Comparison of ENCODE assay signal across 10 cellular contexts in the genomic region with DNA sequence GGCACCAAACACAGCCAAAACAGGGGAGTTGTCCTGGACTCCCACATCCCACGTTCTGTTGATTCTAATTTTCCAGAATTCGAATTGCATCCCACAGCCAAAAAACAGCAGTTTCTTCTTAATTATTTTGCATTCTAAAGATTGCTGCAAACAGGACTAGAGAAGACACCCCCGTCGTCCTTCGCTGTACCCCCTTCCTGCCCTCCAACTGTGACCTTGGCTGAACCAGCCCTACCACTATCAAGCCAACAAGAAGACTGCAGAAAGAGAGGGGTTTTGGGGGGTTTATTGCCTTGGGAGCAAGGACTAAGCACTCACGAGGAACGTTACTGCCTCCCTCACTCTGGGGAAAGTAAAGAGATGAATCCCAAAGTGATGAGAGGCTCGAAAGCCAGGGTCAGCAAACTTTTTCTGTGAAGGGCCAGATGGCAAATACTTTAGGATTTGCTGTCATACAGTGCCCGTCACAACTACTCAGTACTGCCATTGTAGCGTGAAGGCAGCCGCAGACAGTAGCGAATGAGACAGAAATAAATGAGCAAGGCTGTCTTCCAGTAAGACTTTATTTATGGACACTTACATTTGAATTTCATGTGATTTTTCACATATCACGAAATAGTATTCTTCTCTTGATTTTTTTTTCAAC. TPM values are rescaled to one million over a fixed set of nuclear protein-coding genes. Genes with fewer than 3 reads are reported as not detected.
DNase-seq lines count a peak whose midpoint lies in the region; ATAC-seq and TF ChIP-seq lines count a peak whose summit lies in the region.
"Had no signal": no experiment of that assay in that cellular context is flagged by ENCODE, and none has a peak within 500 bp of the region (broad histone marks: within the 10 kb centered on the region; RNA-seq: fewer than 3 reads in every experiment).

No MANE protein-coding gene starts in this region.

- no peak for ATAC-seq in HCT116
- no peak for ATAC-seq in GM18519 (IDR thresholded peaks at IDR 0.05; ENCODE audit: low FRiP score, unreplicated experiment)
- ATAC-seq: activated T-helper 17 cell treated with anti-CD3 and anti-CD28 coated beads, Interleukin-2, amount 50 U/mL, for 72 hours; natural killer cell treated with Interleukin-12 subunit alpha and Interleukin-12 subunit beta and Interleukin-15 and Interleukin-18, amount 100 ng/mL, for 72 hours had no signal

- H3F3A ChIP-seq in MM.1S (ENCODE audit: insufficient read depth, low read length): no peaks in the 10 kb centered on the region

- H3K27ac ChIP-seq in HCT116 (ENCODE audit: low read depth, low read length): no peak overlapping the region
- H3K27ac ChIP-seq in coronary artery: peak overlapping the region; percentile 60 to 84
- H3K27ac ChIP-seq in mesenchymal stem cell (ENCODE audit: low read length, poor library complexity, severe bottlenecking): no peak overlapping the region
- H3K27ac ChIP-seq in stomach: peak overlapping the region in 4 of 5 donors; percentile 50 to 76 (median 72)
- H3K27ac ChIP-seq in MM.1S (ENCODE audit: low read length): no peak overlapping the region

- no peak overlapping the region for H2BK15ac ChIP-seq in mesenchymal stem cell (ENCODE audit: low read depth, poor library complexity, severe bottlenecking)

- H3K9ac ChIP-seq in HCT116 (ENCODE audit: low read length) (0 out of 2 replicates have a peak overlapping the region, but pooled peaks have one; percentile 6), mesenchymal stem cell (ENCODE audit: low read length) (peak overlapping the region; percentile 83), MM.1S (ENCODE audit: low read length) (no peak overlapping the region)

- peak overlapping the region; percentile 62 for H2AFZ ChIP-seq in HCT116 (ENCODE audit: low read depth, low read length, poor library complexity, severe bottlenecking)
- no peak overlapping the region for H2AFZ ChIP-seq in mesenchymal stem cell (ENCODE audit: low read depth, low read length)
- H2AFZ ChIP-seq in MM.1S (ENCODE audit: low read length): no peak overlapping the region

- H4K20me1 ChIP-seq in HCT116 (ENCODE audit: insufficient read depth): no peaks in the 10 kb centered on the region
- H4K20me1 ChIP-seq in MM.1S (ENCODE audit: insufficient read depth, low read length): no peaks in the 10 kb centered on the region

- H3K79me2 ChIP-seq in HCT116 (ENCODE audit: insufficient read depth, low read length) (no peaks in the 10 kb centered on the region), MM.1S (ENCODE audit: low read length) (no peaks in the 10 kb centered on the region)

- 86% methylated on average over 9 of the region's 13 CpGs for WGBS in mesenchymal stem cell
- 68 to 82% (median 76%) methylated on average over 13 of the region's 13 CpGs for WGBS in stomach, 5 donors

- POLR2A ChIA-PET in HCT116 (lab: Charles Lee): interaction anchor here (1.3 to 1.4 kb wide), 2 partner anchors 10 to 33 kb away, joined by 3 read pairs; a partner anchor contains a TSS

- no peak overlapping the region for H4K91ac ChIP-seq in mesenchymal stem cell (ENCODE audit: low read length)

- intact Hi-C loops in HCT116 (cut with micrococcal nuclease): loop anchor here (5.0 to 10.0 kb wide), 5 partner anchors 83 to 565 kb away; no protein-coding TSS in a partner anchor
- intact Hi-C loops in stomach (cut with DNase I; ENCODE audit: low total_unique reads): no loop called here

- no peak overlapping the region for H2AK5ac ChIP-seq in mesenchymal stem cell (ENCODE audit: low read length, severe bottlenecking)

- TF ChIP-seq CTCF in HCT116 (IDR thresholded peaks at IDR 0.05 in 2 of 3, conservative IDR thresholded peaks at IDR 0.05 in 1 of 3; ENCODE audit: borderline replicate concordance in 1 of 3, insufficient read depth in 1 of 3, low read depth in 2 of 3, low read length in 2 of 3) (no peak), coronary artery (IDR thresholded peaks at IDR 0.05) (no peak), stomach (IDR thresholded peaks at IDR 0.05) (no peak), MM.1S (IDR thresholded peaks at IDR 0.05; ENCODE audit: low read length) (no peak)

- H3K4ac ChIP-seq in mesenchymal stem cell (ENCODE audit: low read depth in 1 of 2, low read length in 2 of 2): no peak overlapping the region

- H3K27me3 ChIP-seq in HCT116 (ENCODE audit: insufficient read depth, low read length) (no peaks in the 10 kb centered on the region), mesenchymal stem cell (ENCODE audit: control insufficient read depth in 1 of 2, insufficient read depth in 1 of 2, low read length in 2 of 2) (no peaks in the 10 kb centered on the region), stomach (no peaks in the 10 kb centered on the region), MM.1S (replicated peaks; ENCODE audit: insufficient read depth, low read length) (no peaks in the 10 kb centered on the region)

- H2BK12ac ChIP-seq in mesenchymal stem cell (ENCODE audit: low read length in 2 of 2): peak overlapping the region in 1 of 2 experiments; percentile 70

- H3K9me3 ChIP-seq in HCT116 (ENCODE audit: control insufficient read depth in 1 of 2, insufficient read depth in 1 of 2, low read depth in 1 of 2, low read length in 2 of 2): no peaks in the 10 kb centered on the region
- no peaks in the 10 kb centered on the region for H3K9me3 ChIP-seq in mesenchymal stem cell (ENCODE audit: control insufficient read depth, low read length)
- no peaks in the 10 kb centered on the region for H3K9me3 ChIP-seq in stomach
- H3K9me3 ChIP-seq in MM.1S (replicated peaks; ENCODE audit: insufficient read depth, low read length): no peaks in the 10 kb centered on the region

- no peak overlapping the region for H3K4me3 ChIP-seq in HCT116 (replicated peaks in 1 of 2; ENCODE audit: low read depth in 1 of 2, low read length in 2 of 2)
- no peak overlapping the region for H3K4me3 ChIP-seq in coronary artery
- H3K4me3 ChIP-seq in mesenchymal stem cell (ENCODE audit: insufficient read depth in 1 of 2, low read depth in 1 of 2, low read length in 2 of 2): peak overlapping the region in 1 of 2 experiments; percentile 68
- H3K4me3 ChIP-seq in stomach: no peak overlapping the region
- no peak overlapping the region for H3K4me3 ChIP-seq in MM.1S (ENCODE audit: low read length)

- H3K4me2 ChIP-seq in HCT116 (ENCODE audit: low read length) (peak overlapping the region; percentile 43), mesenchymal stem cell (ENCODE audit: low read length, poor library complexity, severe bottlenecking) (no peak overlapping the region), MM.1S (ENCODE audit: low read depth, low read length) (no peak overlapping the region)

- CTCF ChIA-PET in HCT116 (lab: Charles Lee): interaction anchor here (1.0 kb wide), 1 partner anchor 208 kb away, joined by 3 read pairs; no protein-coding TSS in a partner anchor

- no peak for TF ChIP-seq RAD21 in HCT116 (IDR thresholded peaks at IDR 0.05; ENCODE audit: low read depth)

- H3K18ac ChIP-seq in mesenchymal stem cell (ENCODE audit: low read depth in 1 of 2, low read length in 2 of 2): peak overlapping the region in 1 of 2 experiments; percentile 64

- no peak overlapping the region for H3K14ac ChIP-seq in mesenchymal stem cell (ENCODE audit: low read length in 2 of 2)

- RAD21 ChIA-PET in HCT116 (lab: Charles Lee; ENCODE audit: low non-redundant PET in 1 of 2, low total read pairs in 2 of 2, uncharacterized antibody in 2 of 2, unreplicated experiment in 2 of 2): no interaction called here

- no peaks in the 10 kb centered on the region for H3K36me3 ChIP-seq in HCT116 (ENCODE audit: control insufficient read depth in 1 of 2, insufficient read depth in 2 of 2, low read length in 2 of 2)
- no peaks in the 10 kb centered on the region for H3K36me3 ChIP-seq in mesenchymal stem cell (ENCODE audit: control insufficient read depth in 1 of 2, insufficient read depth in 2 of 2, low read depth in 1 of 2, low read length in 2 of 2)
- no peaks in the 10 kb centered on the region for H3K36me3 ChIP-seq in stomach
- no peaks in the 10 kb centered on the region for H3K36me3 ChIP-seq in MM.1S (replicated peaks; ENCODE audit: insufficient read depth, low read length)

- no peak overlapping the region for H2BK120ac ChIP-seq in mesenchymal stem cell (ENCODE audit: low read depth, low read length)

- no peak for TF ChIP-seq EP300 in stomach (IDR thresholded peaks at IDR 0.05)

- H4K8ac ChIP-seq in mesenchymal stem cell (ENCODE audit: low read length): peak overlapping the region; percentile 9

- H3K79me1 ChIP-seq in mesenchymal stem cell (replicated peaks; ENCODE audit: low read length, poor library complexity, severe bottlenecking): no peaks in the 10 kb centered on the region

- no peak for TF ChIP-seq POLR2A in HCT116 (IDR thresholded peaks at IDR 0.05; ENCODE audit: borderline replicate concordance, extremely low read depth, insufficient read depth, insufficient read length)
- TF ChIP-seq POLR2A in stomach (IDR thresholded peaks at IDR 0.05): no peak

- no TSS peak for BruUV-seq in HCT116 (replicated peaks; lab: Mats Ljungman, UMichigan)

- DNase-seq in HCT116 (ENCODE audit: low read depth, low spot score) (no peak), coronary artery (ENCODE audit: low spot score) (no peak), mesenchymal stem cell (peak; percentile 10), stomach (no peak), ureter (ENCODE audit: low spot score) (no peak), MM.1S (no peak)
- no peak for DNase-seq in stimulated activated CD4-positive, alpha-beta T cell treated with anti-CD3 and anti-CD28 coated beads, Interleukin-4, amount 100 ng/mL, for 24 hours

- H2BK5ac ChIP-seq in mesenchymal stem cell (ENCODE audit: low read depth, low read length, poor library complexity, severe bottlenecking): no peak overlapping the region

- H3K4me1 ChIP-seq in HCT116 (ENCODE audit: control insufficient read depth in 1 of 2, insufficient read depth in 2 of 2, low read length in 2 of 2): peaks cover 57 to 77% of the 10 kb centered on the region in 2 experiments
- peaks cover 4% of the 10 kb centered on the region for H3K4me1 ChIP-seq in mesenchymal stem cell (ENCODE audit: control insufficient read depth, insufficient read depth, low read depth, low read length)
- H3K4me1 ChIP-seq in stomach: peaks cover 9 to 36% (median 23%) of the 10 kb centered on the region in 4 donors
- H3K4me1 ChIP-seq in MM.1S (ENCODE audit: low read length): no peaks in the 10 kb centered on the region

- no peak overlapping the region for H3K23ac ChIP-seq in mesenchymal stem cell (ENCODE audit: low read length in 2 of 2)

- H3K9me2 ChIP-seq in HCT116 (ENCODE audit: insufficient read depth) (no peaks in the 10 kb centered on the region), MM.1S (replicated peaks; ENCODE audit: insufficient read depth, low read length) (no peaks in the 10 kb centered on the region)

TF ChIP-seq in HCT116, 20 proteins besides CTCF, POLR2A, EP300 and RAD21 (continues in another document):
- no peak for TF ChIP-seq EZH2phosphoT487 (IDR thresholded peaks at IDR 0.05; ENCODE audit: borderline replicate concordance)

RNA-seq across cellular contexts. Expression of a gene that starts 32.5 kb away (rescaled TPM):
- total RNA-seq in HCT116 (2021; ENCODE audit: unreplicated experiment): 17.3 TPM
- polyA plus RNA-seq in HCT116 (2012): 3.1 and 3.4 TPM in 2 replicates
- polyA plus RNA-seq in mesenchymal stem cell (2013, experiment 1 of 2): 9.6 TPM
- polyA plus RNA-seq in mesenchymal stem cell (2013, experiment 2 of 2): 11.5 TPM
- total RNA-seq in stomach: 10 to 100 TPM in 1 of 5 donors, 1 to 10 TPM in 4; 1.2 to 24.2 (median 5.9) TPM
- 1 to 10 TPM; 1.4 to 3.1 (median 2.1) TPM for polyA plus RNA-seq in stomach
- total RNA-seq in ureter: 18.8 TPM

Comparison
In these comparisons a context has a peak if more than half of its experiments do, and no peak if none do; other contexts are left out.
1. H3K27ac ChIP-seq: peak in coronary artery (2 of 2) and stomach (4 of 5); none in HCT116 (single experiment), mesenchymal stem cell (single experiment) and MM.1S (single experiment).